ENCODE assay signal across 13 cellular contexts in the genomic region with DNA sequence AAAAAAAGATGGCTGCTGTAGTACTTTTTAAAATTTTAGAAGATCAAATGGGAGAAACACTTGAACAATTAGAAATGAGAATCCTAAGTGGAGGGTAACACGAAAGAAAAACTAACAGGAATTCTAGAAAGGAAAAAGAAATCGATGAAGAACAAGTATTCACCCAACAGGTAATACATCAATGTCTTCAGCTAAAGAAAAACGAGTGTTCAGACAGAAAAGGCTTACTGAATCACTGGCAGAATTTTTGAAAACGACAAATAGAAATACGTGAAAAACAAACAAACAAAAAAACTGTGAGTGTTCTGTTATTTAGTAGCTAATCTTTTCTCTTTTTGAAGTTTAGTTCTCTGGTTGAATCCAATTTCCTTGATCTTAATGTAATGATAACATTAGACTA. TPM values are rescaled to one million over a fixed set of nuclear protein-coding genes. Genes with fewer than 3 reads are reported as not detected.
DNase-seq lines count a peak whose midpoint lies in the region; ATAC-seq, FAIRE-seq and TF ChIP-seq lines count a peak whose summit lies in the region.
"Had no signal": no experiment of that assay in that cellular context is flagged by ENCODE, and none has a peak within 500 bp of the region (broad histone marks: within the 10 kb centered on the region; RNA-seq: fewer than 3 reads in every experiment).

No MANE protein-coding gene starts in this region.

- POLR2A ChIA-PET in activated CD4-positive, alpha-beta memory T cell treated with anti-CD3 and anti-CD28 coated beads, Interleukin-2, amount 10 ng/mL, durations not matched to agents 7 days and 5 days (lab: Charles Lee), result interaction anchor here (1.8 to 1.9 kb wide), 2 partner anchors 10 to 1127 kb away, joined by 6 to 9 read pairs; no protein-coding TSS in a partner anchor
- POLR2A ChIA-PET in naive thymus-derived CD8-positive, alpha-beta T cell (lab: Charles Lee), result no interaction called here

- peak; percentile 44 for FAIRE-seq in D721Med (lab: Jason Lieb, UNC)

- peaks cover 67% of the 10 kb centered on the region for H3K4me1 Mint-ChIP-seq in activated CD4-positive, alpha-beta memory T cell treated with anti-CD3 and anti-CD28 coated beads, Interleukin-2, amount 10 ng/mL, durations not matched to agents 7 days and 5 days
- H3K4me1 Mint-ChIP-seq in naive thymus-derived CD8-positive, alpha-beta T cell, result peaks cover 17 to 72% (median 55%) of the 10 kb centered on the region in 4 donors

- ATAC-seq in naive thymus-derived CD8-positive, alpha-beta T cell, result no peak
- no peak for ATAC-seq in HG03442 (IDR thresholded peaks at IDR 0.05; ENCODE audit: unreplicated experiment)
- ATAC-seq: mucosa of descending colon; stimulated activated memory B cell treated with anti-CD40 and anti-IgM and Interleukin-4, amounts not matched to agents 10 μg/mL and 1 μg/mL and 100 μg/mL, for 72 hours had no signal

- H3K4me3 Mint-ChIP-seq in activated CD4-positive, alpha-beta memory T cell treated with anti-CD3 and anti-CD28 coated beads, Interleukin-2, amount 10 ng/mL, durations not matched to agents 7 days and 5 days, result peak overlapping the region; percentile 85
- peak overlapping the region in 3 of 10 donors; percentile 32 to 48 (median 45) for H3K4me3 Mint-ChIP-seq in naive thymus-derived CD8-positive, alpha-beta T cell
- H3K4me3 Mint-ChIP-seq: stimulated activated memory B cell treated with anti-CD40 and anti-IgM and Interleukin-4, amounts not matched to agents 10 μg/mL and 1 μg/mL and 100 μg/mL, for 72 hours had no signal

- H3K9me3 Mint-ChIP-seq in activated CD4-positive, alpha-beta memory T cell treated with anti-CD3 and anti-CD28 coated beads, Interleukin-2, amount 10 ng/mL, durations not matched to agents 7 days and 5 days, result no peaks in the 10 kb centered on the region
- H3K9me3 Mint-ChIP-seq in naive thymus-derived CD8-positive, alpha-beta T cell, result no peaks in the 10 kb centered on the region
- H3K9me3 Mint-ChIP-seq: stimulated activated memory B cell treated with anti-CD40 and anti-IgM and Interleukin-4, amounts not matched to agents 10 μg/mL and 1 μg/mL and 100 μg/mL, for 72 hours had no signal

- H3K36me3 Mint-ChIP-seq in activated CD4-positive, alpha-beta memory T cell treated with anti-CD3 and anti-CD28 coated beads, Interleukin-2, amount 10 ng/mL, durations not matched to agents 7 days and 5 days (ENCODE audit: low read depth), result peaks cover 46% of the 10 kb centered on the region
- H3K36me3 Mint-ChIP-seq in naive thymus-derived CD8-positive, alpha-beta T cell, result peaks cover 0 to 25% (median 9%) of the 10 kb centered on the region in 3 donors

- TF ChIP-seq POLR2A in Peyer's patch (IDR thresholded peaks at IDR 0.05), result no peak

- H3K9me3 ChIP-seq in Peyer's patch, result no peaks in the 10 kb centered on the region
- H3K9me3 ChIP-seq: mucosa of descending colon had no signal

- H3K36me3 ChIP-seq in Peyer's patch, result no peaks in the 10 kb centered on the region

- H3K27ac ChIP-seq in HL-60 (replicated peaks) (peak overlapping the region; percentile 96), Peyer's patch (no peak overlapping the region)

- peak overlapping the region; percentile 74 for H3K27ac Mint-ChIP-seq in activated CD4-positive, alpha-beta memory T cell treated with anti-CD3 and anti-CD28 coated beads, Interleukin-2, amount 10 ng/mL, durations not matched to agents 7 days and 5 days
- H3K27ac Mint-ChIP-seq in naive thymus-derived CD8-positive, alpha-beta T cell, result peak overlapping the region in 6 of 10 donors; percentile 21 to 99 (median 83)
- H3K27ac Mint-ChIP-seq: stimulated activated memory B cell treated with anti-CD40 and anti-IgM and Interleukin-4, amounts not matched to agents 10 μg/mL and 1 μg/mL and 100 μg/mL, for 72 hours had no signal

- no peaks in the 10 kb centered on the region for H3K27me3 ChIP-seq in HL-60 (ENCODE audit: insufficient read depth, poor library complexity, severe bottlenecking)
- H3K27me3 ChIP-seq in Peyer's patch, result no peaks in the 10 kb centered on the region

- CTCF ChIA-PET in activated CD4-positive, alpha-beta memory T cell treated with anti-CD3 and anti-CD28 coated beads, Interleukin-2, amount 10 ng/mL, durations not matched to agents 7 days and 5 days (lab: Charles Lee), result no interaction called here

- no peak for TF ChIP-seq CTCF in D721Med (IDR thresholded peaks at IDR 0.05; ENCODE audit: insufficient read depth, missing control alignments)
- TF ChIP-seq CTCF in HL-60 (IDR thresholded peaks at IDR 0.05; ENCODE audit: insufficient read depth, low read length), result no peak
- TF ChIP-seq CTCF in Peyer's patch (IDR thresholded peaks at IDR 0.05), result no peak

- H3K27me3 Mint-ChIP-seq in activated CD4-positive, alpha-beta memory T cell treated with anti-CD3 and anti-CD28 coated beads, Interleukin-2, amount 10 ng/mL, durations not matched to agents 7 days and 5 days, result no peaks in the 10 kb centered on the region
- no peaks in the 10 kb centered on the region for H3K27me3 Mint-ChIP-seq in naive thymus-derived CD8-positive, alpha-beta T cell
- H3K27me3 Mint-ChIP-seq: stimulated activated memory B cell treated with anti-CD40 and anti-IgM and Interleukin-4, amounts not matched to agents 10 μg/mL and 1 μg/mL and 100 μg/mL, for 72 hours had no signal

- H3K4me1 ChIP-seq in Peyer's patch, result peaks cover 0 to 18% (median 8%) of the 10 kb centered on the region in 4 donors

- DNase-seq in D721Med (ENCODE audit: insufficient read length, low spot score), result no peak
- no peak for DNase-seq in HL-60 (ENCODE audit: low read depth in 1 of 2, low spot score in 1 of 2)
- DNase-seq in activated CD4-positive, alpha-beta memory T cell treated with anti-CD3 and anti-CD28 coated beads, Interleukin-2, amount 10 ng/mL, durations not matched to agents 7 days and 5 days, result no peak
- DNase-seq in naive thymus-derived CD8-positive, alpha-beta T cell, result no peak
- no peak for DNase-seq in SKM-1 treated with dmso at 0.1 percent for 144 hours (lab: John Stamatoyannopoulos, UW; ENCODE audit: unreplicated experiment)
- no peak for DNase-seq in Peyer's patch
- DNase-seq: activated gamma-delta T cell, EL, hippocampal formation, mucosa of descending colon, NCI-H524 treated with DMSO at 0.1 percent for 48 hours had no signal

- H3K4me3 ChIP-seq in HL-60 (replicated peaks; ENCODE audit: insufficient read depth, low read length), result peak overlapping the region; percentile 62
- no peak overlapping the region for H3K4me3 ChIP-seq in Peyer's patch
- H3K4me3 ChIP-seq: mucosa of descending colon had no signal

RNA-seq across cellular contexts. Expression of gene MAD2L1, which starts 1.8 kb away (rescaled TPM):
- total RNA-seq in activated CD4-positive, alpha-beta memory T cell treated with anti-CD3 and anti-CD28 coated beads, Interleukin-2, amount 10 ng/mL, durations not matched to agents 7 days and 5 days, result 10 to 100 TPM; 60.9 to 63.3 TPM
- total RNA-seq in naive thymus-derived CD8-positive, alpha-beta T cell, result 1 to 10 TPM; 8.7 to 9.7 TPM
- polyA plus RNA-seq in naive thymus-derived CD8-positive, alpha-beta T cell, result 10 to 100 TPM; 11.7 to 19.2 (median 16.6) TPM
- total RNA-seq in Peyer's patch, result 1 to 10 TPM in 3 of 4 donors, under 1 TPM in 1; 0.83 to 6.7 (median 1.1) TPM

Comparison
In these comparisons a context has a peak if more than half of its experiments do, and no peak if none do; other contexts are left out.
1. RNA of gene MAD2L1, which starts 1.8 kb away (total RNA-seq): 60.9 to 63.3 TPM in activated CD4-positive, alpha-beta memory T cell treated with anti-CD3 and anti-CD28 coated beads, Interleukin-2, amount 10 ng/mL, durations not matched to agents 7 days and 5 days; 8.7 to 9.7 TPM in naive thymus-derived CD8-positive, alpha-beta T cell and 0.83 to 6.7 TPM in Peyer's patch; every median in the first group is over 4 times any median in the second.